In the genomic region with DNA sequence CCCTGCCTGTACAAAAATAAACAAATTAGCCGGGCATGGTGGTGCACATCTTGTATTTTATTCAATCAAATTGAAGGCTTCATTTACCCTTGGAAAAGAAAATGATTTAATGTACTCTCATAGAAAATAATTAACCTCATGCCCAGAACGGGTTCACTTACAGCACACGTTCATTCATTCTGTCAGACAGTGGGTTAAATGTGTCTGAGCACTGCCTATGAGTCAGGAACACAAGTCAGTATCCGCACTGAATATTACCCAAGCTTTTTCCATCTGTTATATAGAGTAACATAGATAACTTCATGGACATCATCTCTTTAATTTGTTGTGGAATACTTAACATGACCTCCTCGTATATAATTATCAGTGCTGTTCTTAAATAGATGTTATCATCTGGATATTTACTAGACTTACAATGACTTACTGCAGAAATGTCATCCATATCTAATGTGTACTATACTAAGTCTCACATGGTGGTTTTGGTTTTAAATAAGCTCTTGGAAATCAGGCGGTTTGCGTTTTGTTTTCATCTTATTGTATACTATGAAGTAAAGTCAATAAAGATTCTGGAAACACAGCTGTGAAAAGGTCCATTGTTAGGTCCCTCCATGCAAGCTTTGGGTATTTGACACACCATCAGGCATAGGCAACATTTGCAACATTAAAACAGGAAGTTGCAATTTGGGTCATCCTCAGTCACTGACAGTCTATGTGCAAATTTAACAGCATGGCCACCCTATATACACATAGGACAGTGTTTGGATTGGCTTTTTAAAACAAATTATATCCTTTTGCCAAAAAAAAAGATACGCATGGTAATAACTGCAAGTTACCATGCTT, we compare ENCODE assay signal across 11 cellular contexts. TPM values are rescaled to one million over a fixed set of nuclear protein-coding genes. Genes with fewer than 3 reads are reported as not detected.
DNase-seq lines count a peak whose midpoint lies in the region; ATAC-seq, FAIRE-seq and TF ChIP-seq lines count a peak whose summit lies in the region.
"Not testable (repeated sequence)": the region's sequence is repeated elsewhere in the genome, so short reads cannot be mapped to it uniquely, and the experiment has no call there.
"Had no signal": no experiment of that assay in that cellular context is flagged by ENCODE, and none has a peak within 500 bp of the region (broad histone marks: within the 10 kb centered on the region; RNA-seq: fewer than 3 reads in every experiment).

No MANE protein-coding gene starts in this region.

- FAIRE-seq in GM12891 (lab: Jason Lieb, UNC), result peak; percentile 62
- FAIRE-seq in GM12878 (lab: Jason Lieb, UNC), result peak; percentile 74

- not testable (repeated sequence) for H3K27ac ChIP-seq in A673 (ENCODE audit: low read depth, low read length, poor library complexity, severe bottlenecking); GM12878 (ENCODE audit: control insufficient read depth, insufficient read depth)

- peak overlapping the region; percentile 4 for H3K4me3 Mint-ChIP-seq in glutamatergic neuron (ENCODE audit: unreplicated experiment)
- peak overlapping the region; percentile 61 to 77 (median 75) for H3K4me3 Mint-ChIP-seq in nephron

- 37% methylated on average over 8 of the region's 8 CpGs for WGBS in GM12878 (ENCODE audit: insufficient coverage, insufficient replicate concordance, low lambda C conversion rate, missing lambda C conversion rate)

- H3K79me2 ChIP-seq in GM12878 (ENCODE audit: control insufficient read depth, insufficient read depth, low read length), result not testable (repeated sequence)

- DNase-seq in A673 (ENCODE audit: low spot score) (peak; percentile 4), NB4 (ENCODE audit: low read depth) (peak; percentile 60), NCI-H748 treated with DMSO at 0.1 percent for 48 hours (lab: John Stamatoyannopoulos, UW) (peak; percentile 66), SK-MEL-5 (ENCODE audit: low read depth, low spot score) (peak; percentile 84)
- DNase-seq in GM12891 (ENCODE audit: insufficient read length, low spot score); GM12878 (ENCODE audit: low read depth, low spot score); glutamatergic neuron: not testable (repeated sequence)

- BruUV-seq in A673 (replicated peaks; lab: Mats Ljungman, UMichigan); GM12878 (replicated peaks; lab: Mats Ljungman, UMichigan): not testable (repeated sequence)

- H3K9me3 ChIP-seq in A673 (ENCODE audit: low read depth, low read length, poor library complexity, severe bottlenecking); GM12878 (replicated peaks; ENCODE audit: control insufficient read depth, insufficient read depth, low read length): not testable (repeated sequence)

- not testable (repeated sequence) for H3K27me3 Mint-ChIP-seq in glutamatergic neuron (ENCODE audit: unreplicated experiment); nephron (ENCODE audit: low read depth)

- H3K36me3 Mint-ChIP-seq in glutamatergic neuron (ENCODE audit: unreplicated experiment); nephron (ENCODE audit: low read depth): not testable (repeated sequence)

- H3K4me3 ChIP-seq in A673 (ENCODE audit: low read depth, low read length, poor library complexity, severe bottlenecking); GM12878: not testable (repeated sequence)
- H3K4me3 ChIP-seq in NB4 (ENCODE audit: low read depth, low read length), result peak overlapping the region; percentile 16

- not testable (repeated sequence) for TF ChIP-seq EP300 in GM12878 (IDR thresholded peaks at IDR 0.05; ENCODE audit: borderline replicate concordance in 1 of 2, control insufficient read depth in 1 of 2, low read depth in 2 of 2, low read length in 2 of 2)

- not testable (repeated sequence) for H3K4me1 ChIP-seq in A673 (ENCODE audit: insufficient read depth, low read length, poor library complexity, severe bottlenecking); GM12878 (ENCODE audit: control insufficient read depth, insufficient read depth, low read length)

- not testable (repeated sequence) for H3K4me2 ChIP-seq in GM12878 (ENCODE audit: control insufficient read depth, insufficient read depth)

- H3K27me3 ChIP-seq in A673 (replicated peaks; ENCODE audit: insufficient read depth, low read depth, low read length, poor library complexity); GM12878 (replicated peaks in 1 of 2; ENCODE audit: control insufficient read depth in 2 of 2, insufficient read depth in 2 of 2, low read length in 1 of 2): not testable (repeated sequence)

- H2AFZ ChIP-seq in GM12878 (ENCODE audit: control insufficient read depth, low read depth, low read length), result not testable (repeated sequence)

- TF ChIP-seq CTCF in A673 (conservative IDR thresholded peaks at IDR 0.05; ENCODE audit: low read depth, low read length); NB4 (IDR thresholded peaks at IDR 0.05; ENCODE audit: low read depth, low read length); GM12878 (IDR thresholded peaks at IDR 0.05 in 2 of 3, conservative IDR thresholded peaks at IDR 0.05 in 1 of 3; ENCODE audit: control insufficient read depth in 2 of 3, extremely low read depth in 1 of 3, insufficient read depth in 1 of 3, low read depth in 3 of 3, low read length in 3 of 3); glutamatergic neuron (IDR thresholded peaks at IDR 0.05; ENCODE audit: partially characterized antibody, unreplicated experiment); nephron (IDR thresholded peaks at IDR 0.05; ENCODE audit: unreplicated experiment in 3 of 3): not testable (repeated sequence)

- CTCF ChIA-PET in A673 (lab: Charles Lee); GM12878 (lab: Yijun Ruan, JAX): not testable (repeated sequence)

- SMC1A ChIA-PET in GM12878 (lab: Charles Lee; ENCODE audit: uncharacterized antibody, unreplicated experiment), result not testable (repeated sequence)

- not testable (repeated sequence) for H3K9me3 Mint-ChIP-seq in glutamatergic neuron (ENCODE audit: unreplicated experiment); nephron

- POLR2A ChIA-PET in A673 (lab: Charles Lee; ENCODE audit: low non-redundant PET); GM12878 (lab: Charles Lee): not testable (repeated sequence)

- H4K20me1 ChIP-seq in GM12878 (ENCODE audit: control insufficient read depth, insufficient read depth), result not testable (repeated sequence)

- H3K4me1 Mint-ChIP-seq in glutamatergic neuron (ENCODE audit: low read depth, unreplicated experiment), result not testable (repeated sequence)
- peaks cover 13% of the 10 kb centered on the region for H3K4me1 Mint-ChIP-seq in nephron

- not testable (repeated sequence) for H3K36me3 ChIP-seq in A673 (ENCODE audit: insufficient read depth, low read length, poor library complexity, severe bottlenecking); GM12878 (ENCODE audit: control insufficient read depth in 2 of 2, insufficient read depth in 2 of 2, low read length in 1 of 2)

- not testable (repeated sequence) for H3K27ac Mint-ChIP-seq in glutamatergic neuron (ENCODE audit: unreplicated experiment)
- H3K27ac Mint-ChIP-seq in nephron, result peak overlapping the region; percentile 32 to 87 (median 57)

- not testable (repeated sequence) for TF ChIP-seq RAD21 in GM12878 (IDR thresholded peaks at IDR 0.05; ENCODE audit: insufficient read depth, low read depth, low read length)

- in situ Hi-C loops in SK-MEL-5 (cut with HindIII; ENCODE audit: low pct_unique_long_range_greater_than_20kb, low sequenced_read_pairs); GM12878 (cut with MboI): not testable (repeated sequence)

- TF ChIP-seq POLR2A in GM12891 (IDR thresholded peaks at IDR 0.05; ENCODE audit: low read depth, low read length); NB4 (IDR thresholded peaks at IDR 0.05; ENCODE audit: extremely low read depth, insufficient read length); GM12878 (IDR thresholded peaks at IDR 0.05; ENCODE audit: low read depth, low read length): not testable (repeated sequence)

- intact Hi-C loops in A673 (cut with micrococcal nuclease; ENCODE audit: unreplicated experiment); GM12878 (cut with micrococcal nuclease; ENCODE audit: unreplicated experiment): not testable (repeated sequence)

- not testable (repeated sequence) for ATAC-seq in GM12878

- H3K9ac ChIP-seq in GM12878 (ENCODE audit: control insufficient read depth, insufficient read depth, low read length), result not testable (repeated sequence)

- RAD21 ChIA-PET in GM12878 (lab: Charles Lee; ENCODE audit: unreplicated experiment), result not testable (repeated sequence)

TF ChIP-seq in GM12891, 5 proteins besides CTCF, POLR2A, EP300 and RAD21:
- peak; percentile 38; the same call in 1 of the 2 replicates for TF ChIP-seq SPI1 (IDR thresholded peaks at IDR 0.05; ENCODE audit: low read depth, low read length)

RNA-seq across cellular contexts. Expression of a gene that starts 44.6 kb away (rescaled TPM):
- total RNA-seq in A673 (2021), result not detected in 2 replicates
- polyA plus RNA-seq in GM12891 (2012; ENCODE audit: low read depth, missing spikeins), result not detected
- total RNA-seq in SK-MEL-5 (2014; rRNA removed; shearing (Covaris generic)), result not detected in 2 replicates
- polyA plus RNA-seq in SK-MEL-5 (2015; cell fraction: cytosol; rRNA removed), result not detected in 2 replicates
- not detected in 2 replicates for polyA plus RNA-seq in SK-MEL-5 (2015; cell fraction: nucleus; rRNA removed)
- not detected in 2 replicates for total RNA-seq in GM12878 (2013; cell fraction: nucleolus; rRNA removed)
- not detected in 2 replicates for total RNA-seq in GM12878 (2014; rRNA removed)
- total RNA-seq in GM12878 (2014; rRNA removed; fragmentation: Illumina TruSeq; extraction: Trizol), result not detected in 2 replicates
- total RNA-seq in GM12878 (2021), result not detected in 2 replicates
- not detected for polyA plus RNA-seq in GM12878 (2011; ENCODE audit: low read depth)
- polyA plus RNA-seq in GM12878 (2011; rRNA removed), result not detected in 2 replicates
- polyA plus RNA-seq in GM12878 (2011; cell fraction: cytosol; rRNA removed), result not detected in 2 replicates
- not detected in 2 replicates for polyA plus RNA-seq in GM12878 (2011; cell fraction: nucleus; rRNA removed)
- not detected in 2 replicates for polyA plus RNA-seq in GM12878 (2012)
- polyA plus RNA-seq in GM12878 (2014; fragmentation: Illumina TruSeq; extraction: Trizol), result not detected in 2 replicates
- not detected for polyA plus RNA-seq in GM12878 (2014; fragmentation: Nextera tagmentation; extraction: Ambion mirVana)
- not detected in 2 replicates for polyA plus RNA-seq in GM12878 (2014; rRNA removed)
- polyA plus RNA-seq in GM12878 (2016; fragmentation: Nextera tagmentation; extraction: Ambion mirVana), result not detected
- not detected in 2 replicates for polyA minus RNA-seq in GM12878 (2011; rRNA and poly(A)+ RNA removed)
- not detected in 2 replicates for polyA minus RNA-seq in GM12878 (2011; cell fraction: cytosol; rRNA and poly(A)+ RNA removed)
- not detected in 2 replicates for polyA minus RNA-seq in GM12878 (2011; cell fraction: nucleus; rRNA and poly(A)+ RNA removed)
- not detected for total RNA-seq in glutamatergic neuron (ENCODE audit: unreplicated experiment)
- total RNA-seq: GM23338, IMR-90 had no signal
- polyA plus RNA-seq: GM23338, IMR-90, SK-N-SH had no signal
